1 cellular context compared by ENCODE assay signal in genomic region chr16:77236063-77236511, GRCh38.
TF ChIP-seq lines count a peak whose summit lies in the region.

No MANE protein-coding gene starts in this region.

TF ChIP-seq in GM12878, 131 proteins besides CTCF, POLR2A, EP300 and RAD21 (continued from another document and continues in another):
- no peak; the same call in 1 of the 2 replicates for TF ChIP-seq LARP7 (IDR thresholded peaks at IDR 0.05)
- TF ChIP-seq REST (IDR thresholded peaks at IDR 0.05; ENCODE audit: low read depth, low read length) = no peak
- TF ChIP-seq ZNF622 (IDR thresholded peaks at IDR 0.05) = no peak
- TF ChIP-seq MEF2A (IDR thresholded peaks at IDR 0.05; ENCODE audit: insufficient read depth, low read depth, low read length) = peak; percentile 29; the same call in 1 of the 2 replicates
- no peak for TF ChIP-seq ZBED1 (IDR thresholded peaks at IDR 0.05; ENCODE audit: borderline replicate concordance)
- no peak for TF ChIP-seq SUZ12 (IDR thresholded peaks at IDR 0.05; ENCODE audit: unreplicated experiment)
- no peak for TF ChIP-seq SP1 (IDR thresholded peaks at IDR 0.05; ENCODE audit: low read depth, low read length)
- TF ChIP-seq JUNB (IDR thresholded peaks at IDR 0.05) = no peak
- no peak for TF ChIP-seq IKZF1 (conservative IDR thresholded peaks at IDR 0.05)
- TF ChIP-seq ZNF24 (IDR thresholded peaks at IDR 0.05) = 0 out of 2 replicates have a peak, but pooled peaks have one; percentile 6
- TF ChIP-seq PAX5 (IDR thresholded peaks at IDR 0.05; ENCODE audit: borderline replicate concordance, low read depth, low read length) = peak; percentile 22; the same call in 1 of the 2 replicates
- peak; percentile 60; the same call in 1 of the 2 replicates for TF ChIP-seq IRF4 (IDR thresholded peaks at IDR 0.05; ENCODE audit: low read depth, low read length)
- no peak for TF ChIP-seq SKIL (IDR thresholded peaks at IDR 0.05; ENCODE audit: low read depth, poor library complexity, severe bottlenecking)
- TF ChIP-seq HDAC2 (IDR thresholded peaks at IDR 0.05) = no peak
- peak; percentile 34; the same call in 1 of the 2 replicates for TF ChIP-seq ATF3 (IDR thresholded peaks at IDR 0.05; ENCODE audit: borderline replicate concordance, extremely low read depth, low read depth, low read length)
- TF ChIP-seq SMARCA5 (IDR thresholded peaks at IDR 0.05) = peak; percentile 69; the same call in 1 of the 2 replicates
- no peak for TF ChIP-seq RELB (IDR thresholded peaks at IDR 0.05; ENCODE audit: low read depth)
- no peak for TF ChIP-seq RCOR1 (conservative IDR thresholded peaks at IDR 0.05; ENCODE audit: low read depth, low read length)
- TF ChIP-seq NFIC (IDR thresholded peaks at IDR 0.05; ENCODE audit: low read depth, low read length) = no peak
- TF ChIP-seq STAT3 (IDR thresholded peaks at IDR 0.05; ENCODE audit: low read depth, low read length) = no peak
- TF ChIP-seq RELA (IDR thresholded peaks at IDR 0.05; ENCODE audit: borderline replicate concordance, partially characterized antibody) = peak; percentile 83
- peak; percentile 84 for TF ChIP-seq ZNF592 (IDR thresholded peaks at IDR 0.05)
- TF ChIP-seq NR2C2 (IDR thresholded peaks at IDR 0.05; ENCODE audit: borderline replicate concordance, control insufficient read depth, insufficient read length, low read depth) = no peak
- peak; percentile 85 for TF ChIP-seq YY1 (IDR thresholded peaks at IDR 0.05; ENCODE audit: low read depth, low read length)
- TF ChIP-seq STAT1 (conservative IDR thresholded peaks at IDR 0.05) = no peak
- no peak for TF ChIP-seq E2F8 (IDR thresholded peaks at IDR 0.05; ENCODE audit: low read depth, partially characterized antibody)
- no peak for TF ChIP-seq IRF5 (IDR thresholded peaks at IDR 0.05; ENCODE audit: borderline replicate concordance)
- TF ChIP-seq POU2F2 (IDR thresholded peaks at IDR 0.05; ENCODE audit: borderline replicate concordance, low read depth, low read length) = peak; percentile 58; the same call in 1 of the 3 replicates
- peak; percentile 31; the same call in 1 of the 2 replicates for TF ChIP-seq CBFB (IDR thresholded peaks at IDR 0.05; ENCODE audit: low read depth)
- TF ChIP-seq ZNF207 (IDR thresholded peaks at IDR 0.05; ENCODE audit: borderline replicate concordance) = 0 out of 2 replicates have a peak, but pooled peaks have one; percentile 65
- TF ChIP-seq TCF7 (IDR thresholded peaks at IDR 0.05; ENCODE audit: borderline replicate concordance) = no peak
- TF ChIP-seq IKZF2 (IDR thresholded peaks at IDR 0.05) = no peak
- no peak for TF ChIP-seq USF2 (IDR thresholded peaks at IDR 0.05; ENCODE audit: borderline replicate concordance, low read depth, low read length)
- no peak for TF ChIP-seq FOS (IDR thresholded peaks at IDR 0.05; ENCODE audit: borderline replicate concordance, extremely low read depth, insufficient read length)
- no peak for TF ChIP-seq ZBTB4 (CRISPR knock-in tag; IDR thresholded peaks at IDR 0.05)
- TF ChIP-seq USF1 (IDR thresholded peaks at IDR 0.05; ENCODE audit: borderline replicate concordance, extremely low read length, insufficient read depth, low read depth, low read length) = no peak
- no peak for TF ChIP-seq TCF3 (IDR thresholded peaks at IDR 0.05; ENCODE audit: borderline replicate concordance, insufficient read depth, low read depth, low read length)
- TF ChIP-seq MXI1 (IDR thresholded peaks at IDR 0.05; ENCODE audit: low read depth, low read length) = no peak
